ENCODE assay signal across 17 cellular contexts in the genomic region with DNA sequence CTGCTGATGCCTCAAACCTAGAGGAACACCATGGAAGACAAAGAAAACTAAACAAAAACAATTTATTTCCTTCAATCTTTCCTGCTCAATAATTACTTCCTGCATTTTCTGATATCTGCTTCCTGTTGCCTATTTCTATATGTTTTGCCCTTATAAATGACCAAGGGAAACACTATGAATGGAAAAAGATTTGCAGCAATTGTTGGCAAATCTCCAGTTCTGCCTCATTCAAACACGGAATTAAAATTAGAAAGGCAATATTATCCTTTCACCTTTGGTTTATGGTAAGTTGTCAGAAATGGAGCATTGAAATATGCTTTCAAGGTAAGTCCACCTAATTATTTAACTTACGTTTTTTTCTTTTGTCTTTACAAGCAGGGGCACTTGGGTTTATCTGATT.
"Had no signal": no experiment of that assay in that cellular context is flagged by ENCODE, and none has a peak within 500 bp of the region (broad histone marks: within the 10 kb centered on the region; RNA-seq: fewer than 3 reads in every experiment).

No MANE protein-coding gene starts in this region.

- DNase-seq: foreskin melanocyte; heart right ventricle; islet precursor cell; mucosa of descending colon; naive thymus-derived CD8-positive, alpha-beta T cell; posterior cingulate gyrus; spleen; stimulated activated CD4-positive, alpha-beta T cell treated with anti-CD3 and anti-CD28 coated beads, Interleukin-15, amount 100 ng/mL, for 24 hours; stimulated activated CD4-positive, alpha-beta T cell treated with anti-CD3 and anti-CD28 coated beads, Interleukin-1b, Interleukin-23, amount 100 ng/mL, for 48 hours; stimulated activated CD4-positive, alpha-beta T cell treated with anti-CD3 and anti-CD28 coated beads, Interleukin-4, amount 100 ng/mL, for 24 hours; tibial artery; upper lobe of left lung; uterus had no signal

- H3K4me3 ChIP-seq: heart right ventricle, mucosa of descending colon, spleen, tibial artery, upper lobe of left lung, uterus had no signal

- H3K27ac Mint-ChIP-seq: naive thymus-derived CD8-positive, alpha-beta T cell; stimulated activated memory B cell treated with anti-CD40 and anti-IgM and Interleukin-4, amounts not matched to agents 10 μg/mL and 1 μg/mL and 100 μg/mL, for 72 hours; stimulated activated naive CD8-positive, alpha-beta T cell treated with anti-CD3 and anti-CD28 coated beads, Interleukin-15, Interleukin-2, amounts not matched to agents 100 ng/mL and 50 ng/mL, for 24 hours had no signal

- H3K4me1 Mint-ChIP-seq: naive thymus-derived CD8-positive, alpha-beta T cell; neural crest cell; stimulated activated memory B cell treated with anti-CD40 and anti-IgM and Interleukin-4, amounts not matched to agents 10 μg/mL and 1 μg/mL and 100 μg/mL, for 72 hours had no signal

- H3K36me3 ChIP-seq: heart right ventricle, spleen, tibial artery, upper lobe of left lung, uterus had no signal

- H3K9me3 Mint-ChIP-seq: stimulated activated memory B cell treated with anti-CD40 and anti-IgM and Interleukin-4, amounts not matched to agents 10 μg/mL and 1 μg/mL and 100 μg/mL, for 72 hours had no signal

- H3K27me3 Mint-ChIP-seq: naive thymus-derived CD8-positive, alpha-beta T cell; stimulated activated memory B cell treated with anti-CD40 and anti-IgM and Interleukin-4, amounts not matched to agents 10 μg/mL and 1 μg/mL and 100 μg/mL, for 72 hours; stimulated activated naive CD8-positive, alpha-beta T cell treated with anti-CD3 and anti-CD28 coated beads, Interleukin-15, Interleukin-2, amounts not matched to agents 100 ng/mL and 50 ng/mL, for 24 hours had no signal

- H3K36me3 Mint-ChIP-seq: naive thymus-derived CD8-positive, alpha-beta T cell; stimulated activated memory B cell treated with anti-CD40 and anti-IgM and Interleukin-4, amounts not matched to agents 10 μg/mL and 1 μg/mL and 100 μg/mL, for 72 hours had no signal

- H3K27me3 ChIP-seq: heart right ventricle, spleen, tibial artery, upper lobe of left lung, uterus had no signal

- H3K4me1 ChIP-seq: spleen, upper lobe of left lung, uterus had no signal

- H3K4me3 Mint-ChIP-seq: naive thymus-derived CD8-positive, alpha-beta T cell; neural crest cell; stimulated activated memory B cell treated with anti-CD40 and anti-IgM and Interleukin-4, amounts not matched to agents 10 μg/mL and 1 μg/mL and 100 μg/mL, for 72 hours; stimulated activated naive CD8-positive, alpha-beta T cell treated with anti-CD3 and anti-CD28 coated beads, Interleukin-15, Interleukin-2, amounts not matched to agents 100 ng/mL and 50 ng/mL, for 24 hours had no signal

- H3K27ac ChIP-seq: heart right ventricle, tibial artery, upper lobe of left lung, uterus had no signal

- H3K9me3 ChIP-seq: tibial artery, upper lobe of left lung, uterus had no signal

- ATAC-seq: heart right ventricle; left lobe of liver; mucosa of descending colon; naive thymus-derived CD8-positive, alpha-beta T cell; stimulated activated memory B cell treated with anti-CD40 and anti-IgM and Interleukin-4, amounts not matched to agents 10 μg/mL and 1 μg/mL and 100 μg/mL, for 72 hours had no signal
